In the genomic region with DNA sequence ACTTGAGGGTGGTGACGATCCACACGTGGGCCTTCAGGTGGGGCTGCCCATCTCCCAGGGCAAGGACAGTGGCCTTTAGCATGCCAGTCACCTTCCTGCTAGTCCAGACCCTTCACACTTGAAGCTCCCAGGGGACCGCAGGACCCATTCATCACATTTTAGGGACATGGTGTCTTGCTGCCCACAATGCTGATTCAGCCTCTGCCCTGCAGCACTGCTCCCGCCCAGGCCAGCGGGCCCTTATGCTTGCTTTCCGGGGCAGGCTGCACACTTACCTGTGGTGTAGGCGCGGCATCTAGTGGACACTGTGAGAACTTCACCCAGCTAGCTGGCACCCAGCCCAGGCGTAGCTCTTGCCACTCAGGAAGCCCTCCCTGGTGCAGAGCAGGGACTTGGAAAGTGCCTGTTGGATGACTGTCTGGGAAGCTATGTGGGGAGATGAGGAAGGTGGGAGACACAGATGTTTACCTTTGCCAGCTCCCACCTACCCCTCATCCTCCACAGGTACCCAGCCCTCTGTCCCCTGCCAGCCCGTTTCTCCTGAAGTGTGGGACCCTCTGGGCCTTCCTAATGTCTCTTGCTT, we compare ENCODE assay signal across 1 cellular context.
TF ChIP-seq lines count a peak whose summit lies in the region.

No MANE protein-coding gene starts in this region.

TF ChIP-seq in HepG2, 621 proteins besides CTCF, POLR2A, EP300 and RAD21 (continued from another document and continues in another):
- TF ChIP-seq, protein P1, sequence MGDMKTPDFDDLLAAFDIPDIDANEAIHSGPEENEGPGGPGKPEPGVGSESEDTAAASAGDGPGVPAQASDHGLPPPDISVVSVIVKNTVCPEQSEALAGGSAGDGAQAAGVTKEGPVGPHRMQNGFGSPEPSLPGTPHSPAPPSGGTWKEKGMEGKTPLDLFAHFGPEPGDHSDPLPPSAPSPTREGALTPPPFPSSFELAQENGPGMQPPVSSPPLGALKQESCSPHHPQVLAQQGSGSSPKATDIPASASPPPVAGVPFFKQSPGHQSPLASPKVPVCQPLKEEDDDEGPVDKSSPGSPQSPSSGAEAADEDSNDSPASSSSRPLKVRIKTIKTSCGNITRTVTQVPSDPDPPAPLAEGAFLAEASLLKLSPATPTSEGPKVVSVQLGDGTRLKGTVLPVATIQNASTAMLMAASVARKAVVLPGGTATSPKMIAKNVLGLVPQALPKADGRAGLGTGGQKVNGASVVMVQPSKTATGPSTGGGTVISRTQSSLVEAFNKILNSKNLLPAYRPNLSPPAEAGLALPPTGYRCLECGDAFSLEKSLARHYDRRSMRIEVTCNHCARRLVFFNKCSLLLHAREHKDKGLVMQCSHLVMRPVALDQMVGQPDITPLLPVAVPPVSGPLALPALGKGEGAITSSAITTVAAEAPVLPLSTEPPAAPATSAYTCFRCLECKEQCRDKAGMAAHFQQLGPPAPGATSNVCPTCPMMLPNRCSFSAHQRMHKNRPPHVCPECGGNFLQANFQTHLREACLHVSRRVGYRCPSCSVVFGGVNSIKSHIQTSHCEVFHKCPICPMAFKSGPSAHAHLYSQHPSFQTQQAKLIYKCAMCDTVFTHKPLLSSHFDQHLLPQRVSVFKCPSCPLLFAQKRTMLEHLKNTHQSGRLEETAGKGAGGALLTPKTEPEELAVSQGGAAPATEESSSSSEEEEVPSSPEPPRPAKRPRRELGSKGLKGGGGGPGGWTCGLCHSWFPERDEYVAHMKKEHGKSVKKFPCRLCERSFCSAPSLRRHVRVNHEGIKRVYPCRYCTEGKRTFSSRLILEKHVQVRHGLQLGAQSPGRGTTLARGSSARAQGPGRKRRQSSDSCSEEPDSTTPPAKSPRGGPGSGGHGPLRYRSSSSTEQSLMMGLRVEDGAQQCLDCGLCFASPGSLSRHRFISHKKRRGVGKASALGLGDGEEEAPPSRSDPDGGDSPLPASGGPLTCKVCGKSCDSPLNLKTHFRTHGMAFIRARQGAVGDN (CRISPR knock-in tag; IDR thresholded peaks at IDR 0.05), result peak; percentile 53; the same call in 1 of the 2 replicates
- TF ChIP-seq, protein P2, sequence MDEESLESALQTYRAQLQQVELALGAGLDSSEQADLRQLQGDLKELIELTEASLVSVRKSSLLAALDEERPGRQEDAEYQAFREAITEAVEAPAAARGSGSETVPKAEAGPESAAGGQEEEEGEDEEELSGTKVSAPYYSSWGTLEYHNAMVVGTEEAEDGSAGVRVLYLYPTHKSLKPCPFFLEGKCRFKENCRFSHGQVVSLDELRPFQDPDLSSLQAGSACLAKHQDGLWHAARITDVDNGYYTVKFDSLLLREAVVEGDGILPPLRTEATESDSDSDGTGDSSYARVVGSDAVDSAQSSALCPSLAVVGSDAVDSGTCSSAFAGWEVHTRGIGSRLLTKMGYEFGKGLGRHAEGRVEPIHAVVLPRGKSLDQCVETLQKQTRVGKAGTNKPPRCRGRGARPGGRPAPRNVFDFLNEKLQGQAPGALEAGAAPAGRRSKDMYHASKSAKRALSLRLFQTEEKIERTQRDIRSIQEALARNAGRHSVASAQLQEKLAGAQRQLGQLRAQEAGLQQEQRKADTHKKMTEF (CRISPR knock-in tag; IDR thresholded peaks at IDR 0.05), result peak; percentile 56; the same call in 1 of the 2 replicates
- TF ChIP-seq, protein P3, sequence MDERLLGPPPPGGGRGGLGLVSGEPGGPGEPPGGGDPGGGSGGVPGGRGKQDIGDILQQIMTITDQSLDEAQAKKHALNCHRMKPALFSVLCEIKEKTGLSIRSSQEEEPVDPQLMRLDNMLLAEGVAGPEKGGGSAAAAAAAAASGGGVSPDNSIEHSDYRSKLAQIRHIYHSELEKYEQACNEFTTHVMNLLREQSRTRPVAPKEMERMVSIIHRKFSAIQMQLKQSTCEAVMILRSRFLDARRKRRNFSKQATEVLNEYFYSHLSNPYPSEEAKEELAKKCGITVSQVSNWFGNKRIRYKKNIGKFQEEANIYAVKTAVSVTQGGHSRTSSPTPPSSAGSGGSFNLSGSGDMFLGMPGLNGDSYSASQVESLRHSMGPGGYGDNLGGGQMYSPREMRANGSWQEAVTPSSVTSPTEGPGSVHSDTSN (CRISPR knock-in tag; IDR thresholded peaks at IDR 0.05), result no peak
- peak; percentile 46 for TF ChIP-seq ZNF781 (CRISPR knock-in tag; IDR thresholded peaks at IDR 0.05; ENCODE audit: borderline replicate concordance, not compliant biosample characterization)
- TF ChIP-seq SIN3A (IDR thresholded peaks at IDR 0.05; ENCODE audit: borderline replicate concordance, low read depth, low read length), result no peak
- peak; percentile 49 for TF ChIP-seq XRCC5 (optimal IDR thresholded peaks at IDR 0.05; ENCODE audit: low read length)
- peak; percentile 52 for TF ChIP-seq ELF1 (CRISPR knock-in tag; IDR thresholded peaks at IDR 0.05)
- 0 out of 2 replicates have a peak, but pooled peaks have one; percentile 42 for TF ChIP-seq ZNF335 (CRISPR knock-in tag; IDR thresholded peaks at IDR 0.05)
- TF ChIP-seq, protein P4, sequence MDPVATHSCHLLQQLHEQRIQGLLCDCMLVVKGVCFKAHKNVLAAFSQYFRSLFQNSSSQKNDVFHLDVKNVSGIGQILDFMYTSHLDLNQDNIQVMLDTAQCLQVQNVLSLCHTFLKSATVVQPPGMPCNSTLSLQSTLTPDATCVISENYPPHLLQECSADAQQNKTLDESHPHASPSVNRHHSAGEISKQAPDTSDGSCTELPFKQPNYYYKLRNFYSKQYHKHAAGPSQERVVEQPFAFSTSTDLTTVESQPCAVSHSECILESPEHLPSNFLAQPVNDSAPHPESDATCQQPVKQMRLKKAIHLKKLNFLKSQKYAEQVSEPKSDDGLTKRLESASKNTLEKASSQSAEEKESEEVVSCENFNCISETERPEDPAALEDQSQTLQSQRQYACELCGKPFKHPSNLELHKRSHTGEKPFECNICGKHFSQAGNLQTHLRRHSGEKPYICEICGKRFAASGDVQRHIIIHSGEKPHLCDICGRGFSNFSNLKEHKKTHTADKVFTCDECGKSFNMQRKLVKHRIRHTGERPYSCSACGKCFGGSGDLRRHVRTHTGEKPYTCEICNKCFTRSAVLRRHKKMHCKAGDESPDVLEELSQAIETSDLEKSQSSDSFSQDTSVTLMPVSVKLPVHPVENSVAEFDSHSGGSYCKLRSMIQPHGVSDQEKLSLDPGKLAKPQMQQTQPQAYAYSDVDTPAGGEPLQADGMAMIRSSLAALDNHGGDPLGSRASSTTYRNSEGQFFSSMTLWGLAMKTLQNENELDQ (CRISPR knock-in tag; IDR thresholded peaks at IDR 0.05; ENCODE audit: borderline replicate concordance), result peak; percentile 64; the same call in 1 of the 2 replicates
- no peak for TF ChIP-seq CBX5 (CRISPR knock-in tag; IDR thresholded peaks at IDR 0.05; ENCODE audit: borderline replicate concordance)
- TF ChIP-seq PLRG1 (conservative IDR thresholded peaks at IDR 0.05), result no peak
- TF ChIP-seq NFIB (CRISPR knock-in tag; IDR thresholded peaks at IDR 0.05; ENCODE audit: borderline replicate concordance), result no peak
- TF ChIP-seq, protein P5, sequence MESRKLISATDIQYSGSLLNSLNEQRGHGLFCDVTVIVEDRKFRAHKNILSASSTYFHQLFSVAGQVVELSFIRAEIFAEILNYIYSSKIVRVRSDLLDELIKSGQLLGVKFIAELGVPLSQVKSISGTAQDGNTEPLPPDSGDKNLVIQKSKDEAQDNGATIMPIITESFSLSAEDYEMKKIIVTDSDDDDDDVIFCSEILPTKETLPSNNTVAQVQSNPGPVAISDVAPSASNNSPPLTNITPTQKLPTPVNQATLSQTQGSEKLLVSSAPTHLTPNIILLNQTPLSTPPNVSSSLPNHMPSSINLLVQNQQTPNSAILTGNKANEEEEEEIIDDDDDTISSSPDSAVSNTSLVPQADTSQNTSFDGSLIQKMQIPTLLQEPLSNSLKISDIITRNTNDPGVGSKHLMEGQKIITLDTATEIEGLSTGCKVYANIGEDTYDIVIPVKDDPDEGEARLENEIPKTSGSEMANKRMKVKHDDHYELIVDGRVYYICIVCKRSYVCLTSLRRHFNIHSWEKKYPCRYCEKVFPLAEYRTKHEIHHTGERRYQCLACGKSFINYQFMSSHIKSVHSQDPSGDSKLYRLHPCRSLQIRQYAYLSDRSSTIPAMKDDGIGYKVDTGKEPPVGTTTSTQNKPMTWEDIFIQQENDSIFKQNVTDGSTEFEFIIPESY (CRISPR knock-in tag; IDR thresholded peaks at IDR 0.05), result 0 out of 2 replicates have a peak, but pooled peaks have one; percentile 27
- no peak for TF ChIP-seq RARA (CRISPR knock-in tag; IDR thresholded peaks at IDR 0.05)
- TF ChIP-seq, protein P6, sequence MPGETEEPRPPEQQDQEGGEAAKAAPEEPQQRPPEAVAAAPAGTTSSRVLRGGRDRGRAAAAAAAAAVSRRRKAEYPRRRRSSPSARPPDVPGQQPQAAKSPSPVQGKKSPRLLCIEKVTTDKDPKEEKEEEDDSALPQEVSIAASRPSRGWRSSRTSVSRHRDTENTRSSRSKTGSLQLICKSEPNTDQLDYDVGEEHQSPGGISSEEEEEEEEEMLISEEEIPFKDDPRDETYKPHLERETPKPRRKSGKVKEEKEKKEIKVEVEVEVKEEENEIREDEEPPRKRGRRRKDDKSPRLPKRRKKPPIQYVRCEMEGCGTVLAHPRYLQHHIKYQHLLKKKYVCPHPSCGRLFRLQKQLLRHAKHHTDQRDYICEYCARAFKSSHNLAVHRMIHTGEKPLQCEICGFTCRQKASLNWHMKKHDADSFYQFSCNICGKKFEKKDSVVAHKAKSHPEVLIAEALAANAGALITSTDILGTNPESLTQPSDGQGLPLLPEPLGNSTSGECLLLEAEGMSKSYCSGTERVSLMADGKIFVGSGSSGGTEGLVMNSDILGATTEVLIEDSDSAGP (CRISPR knock-in tag; IDR thresholded peaks at IDR 0.05; ENCODE audit: borderline replicate concordance), result peak; percentile 65; the same call in 1 of the 2 replicates
- no peak for TF ChIP-seq ZNF3 (CRISPR knock-in tag; IDR thresholded peaks at IDR 0.05)
- no peak for TF ChIP-seq CBX2 (IDR thresholded peaks at IDR 0.05; ENCODE audit: low read depth, low read length)
- TF ChIP-seq CBX2 (CRISPR knock-in tag; IDR thresholded peaks at IDR 0.05; ENCODE audit: low read depth), result no peak
- peak; percentile 44; the same call in 1 of the 2 replicates for TF ChIP-seq TBX2 (CRISPR knock-in tag; IDR thresholded peaks at IDR 0.05; ENCODE audit: borderline replicate concordance)
- TF ChIP-seq, protein P7, sequence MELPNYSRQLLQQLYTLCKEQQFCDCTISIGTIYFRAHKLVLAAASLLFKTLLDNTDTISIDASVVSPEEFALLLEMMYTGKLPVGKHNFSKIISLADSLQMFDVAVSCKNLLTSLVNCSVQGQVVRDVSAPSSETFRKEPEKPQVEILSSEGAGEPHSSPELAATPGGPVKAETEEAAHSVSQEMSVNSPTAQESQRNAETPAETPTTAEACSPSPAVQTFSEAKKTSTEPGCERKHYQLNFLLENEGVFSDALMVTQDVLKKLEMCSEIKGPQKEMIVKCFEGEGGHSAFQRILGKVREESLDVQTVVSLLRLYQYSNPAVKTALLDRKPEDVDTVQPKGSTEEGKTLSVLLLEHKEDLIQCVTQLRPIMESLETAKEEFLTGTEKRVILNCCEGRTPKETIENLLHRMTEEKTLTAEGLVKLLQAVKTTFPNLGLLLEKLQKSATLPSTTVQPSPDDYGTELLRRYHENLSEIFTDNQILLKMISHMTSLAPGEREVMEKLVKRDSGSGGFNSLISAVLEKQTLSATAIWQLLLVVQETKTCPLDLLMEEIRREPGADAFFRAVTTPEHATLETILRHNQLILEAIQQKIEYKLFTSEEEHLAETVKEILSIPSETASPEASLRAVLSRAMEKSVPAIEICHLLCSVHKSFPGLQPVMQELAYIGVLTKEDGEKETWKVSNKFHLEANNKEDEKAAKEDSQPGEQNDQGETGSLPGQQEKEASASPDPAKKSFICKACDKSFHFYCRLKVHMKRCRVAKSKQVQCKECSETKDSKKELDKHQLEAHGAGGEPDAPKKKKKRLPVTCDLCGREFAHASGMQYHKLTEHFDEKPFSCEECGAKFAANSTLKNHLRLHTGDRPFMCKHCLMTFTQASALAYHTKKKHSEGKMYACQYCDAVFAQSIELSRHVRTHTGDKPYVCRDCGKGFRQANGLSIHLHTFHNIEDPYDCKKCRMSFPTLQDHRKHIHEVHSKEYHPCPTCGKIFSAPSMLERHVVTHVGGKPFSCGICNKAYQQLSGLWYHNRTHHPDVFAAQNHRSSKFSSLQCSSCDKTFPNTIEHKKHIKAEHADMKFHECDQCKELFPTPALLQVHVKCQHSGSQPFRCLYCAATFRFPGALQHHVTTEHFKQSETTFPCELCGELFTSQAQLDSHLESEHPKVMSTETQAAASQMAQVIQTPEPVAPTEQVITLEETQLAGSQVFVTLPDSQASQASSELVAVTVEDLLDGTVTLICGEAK (IDR thresholded peaks at IDR 0.05), result no peak
- TF ChIP-seq, protein P7 (CRISPR knock-in tag; IDR thresholded peaks at IDR 0.05), result 0 out of 2 replicates have a peak, but pooled peaks have one; percentile 66
- peak; percentile 56; the same call in 1 of the 2 replicates for TF ChIP-seq RFXAP (CRISPR knock-in tag; IDR thresholded peaks at IDR 0.05; ENCODE audit: borderline replicate concordance)
- TF ChIP-seq, protein P8, sequence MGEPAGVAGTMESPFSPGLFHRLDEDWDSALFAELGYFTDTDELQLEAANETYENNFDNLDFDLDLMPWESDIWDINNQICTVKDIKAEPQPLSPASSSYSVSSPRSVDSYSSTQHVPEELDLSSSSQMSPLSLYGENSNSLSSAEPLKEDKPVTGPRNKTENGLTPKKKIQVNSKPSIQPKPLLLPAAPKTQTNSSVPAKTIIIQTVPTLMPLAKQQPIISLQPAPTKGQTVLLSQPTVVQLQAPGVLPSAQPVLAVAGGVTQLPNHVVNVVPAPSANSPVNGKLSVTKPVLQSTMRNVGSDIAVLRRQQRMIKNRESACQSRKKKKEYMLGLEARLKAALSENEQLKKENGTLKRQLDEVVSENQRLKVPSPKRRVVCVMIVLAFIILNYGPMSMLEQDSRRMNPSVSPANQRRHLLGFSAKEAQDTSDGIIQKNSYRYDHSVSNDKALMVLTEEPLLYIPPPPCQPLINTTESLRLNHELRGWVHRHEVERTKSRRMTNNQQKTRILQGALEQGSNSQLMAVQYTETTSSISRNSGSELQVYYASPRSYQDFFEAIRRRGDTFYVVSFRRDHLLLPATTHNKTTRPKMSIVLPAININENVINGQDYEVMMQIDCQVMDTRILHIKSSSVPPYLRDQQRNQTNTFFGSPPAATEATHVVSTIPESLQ (CRISPR knock-in tag; conservative IDR thresholded peaks at IDR 0.05), result no peak
- TF ChIP-seq SKI (IDR thresholded peaks at IDR 0.05; ENCODE audit: partially characterized antibody), result no peak
